ENCODE assay signal across 1 cellular context in genomic region chr1:154629160-154630073, GRCh38.
TF ChIP-seq lines count a peak whose summit lies in the region.

No MANE protein-coding gene starts in this region.

TF ChIP-seq in IMR-90, 13 proteins besides CTCF, POLR2A, EP300 and RAD21:
- TF ChIP-seq RFX5 (IDR thresholded peaks at IDR 0.05; ENCODE audit: low read depth, low read length): no peak
- no peak for TF ChIP-seq MAZ (IDR thresholded peaks at IDR 0.05; ENCODE audit: borderline replicate concordance, low read depth, low read length)
- no peak for TF ChIP-seq FOS (IDR thresholded peaks at IDR 0.05; ENCODE audit: low read depth, low read length)
- TF ChIP-seq MXI1 (IDR thresholded peaks at IDR 0.05; ENCODE audit: borderline replicate concordance, low read depth, low read length): no peak
- TF ChIP-seq BHLHE40 (IDR thresholded peaks at IDR 0.05; ENCODE audit: low read depth, low read length): no peak
- no peak for TF ChIP-seq RCOR1 (IDR thresholded peaks at IDR 0.05; ENCODE audit: insufficient replicate concordance, low read length)
- no peak for TF ChIP-seq MAFK (IDR thresholded peaks at IDR 0.05; ENCODE audit: low read depth, low read length)
- TF ChIP-seq ELK1 (IDR thresholded peaks at IDR 0.05; ENCODE audit: borderline replicate concordance, low read depth, low read length): no peak
- no peak for TF ChIP-seq NFE2L2 (IDR thresholded peaks at IDR 0.05; ENCODE audit: low read depth, low read length)
- no peak for TF ChIP-seq SMC3 (IDR thresholded peaks at IDR 0.05; ENCODE audit: low read depth, low read length)
- no peak for TF ChIP-seq CHD1 (IDR thresholded peaks at IDR 0.05; ENCODE audit: low read depth, low read length)
- TF ChIP-seq, protein P1, sequence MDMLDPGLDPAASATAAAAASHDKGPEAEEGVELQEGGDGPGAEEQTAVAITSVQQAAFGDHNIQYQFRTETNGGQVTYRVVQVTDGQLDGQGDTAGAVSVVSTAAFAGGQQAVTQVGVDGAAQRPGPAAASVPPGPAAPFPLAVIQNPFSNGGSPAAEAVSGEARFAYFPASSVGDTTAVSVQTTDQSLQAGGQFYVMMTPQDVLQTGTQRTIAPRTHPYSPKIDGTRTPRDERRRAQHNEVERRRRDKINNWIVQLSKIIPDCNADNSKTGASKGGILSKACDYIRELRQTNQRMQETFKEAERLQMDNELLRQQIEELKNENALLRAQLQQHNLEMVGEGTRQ (IDR thresholded peaks at IDR 0.05; ENCODE audit: low read depth, low read length): no peak
- no peak for TF ChIP-seq CEBPB (IDR thresholded peaks at IDR 0.05; ENCODE audit: low read depth, low read length)
